In the genomic region with DNA sequence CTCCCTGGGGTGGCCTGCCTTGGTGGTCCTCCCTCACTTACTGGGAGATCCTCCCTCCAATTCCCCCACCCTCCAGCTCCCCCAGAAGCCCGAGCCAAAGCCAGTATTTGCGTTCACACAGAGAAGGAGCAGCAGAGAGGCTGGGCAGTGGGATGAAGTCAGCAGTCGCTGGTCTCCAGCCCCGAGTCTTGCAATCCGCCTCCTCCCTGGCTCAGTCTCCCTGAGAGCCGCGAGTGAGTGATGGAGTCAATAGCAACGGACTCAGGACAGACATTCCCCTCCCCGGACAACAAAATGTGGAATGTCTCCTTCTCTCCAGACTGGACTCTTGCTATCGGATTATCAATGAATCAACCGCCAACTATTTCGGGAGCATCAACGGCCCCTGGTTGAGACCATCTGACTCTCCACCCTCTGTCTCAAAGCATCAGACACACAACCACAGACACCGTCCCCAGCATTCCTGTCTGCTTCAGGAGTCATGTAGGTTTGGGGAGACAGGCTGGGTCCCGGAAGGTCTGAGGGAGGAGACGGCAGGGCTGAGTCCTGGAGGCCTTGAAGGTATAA, we compare ENCODE assay signal across 9 cellular contexts.
DNase-seq lines count a peak whose midpoint lies in the region; ATAC-seq and TF ChIP-seq lines count a peak whose summit lies in the region.
"Had no signal": no experiment of that assay in that cellular context is flagged by ENCODE, and none has a peak within 500 bp of the region (broad histone marks: within the 10 kb centered on the region; RNA-seq: fewer than 3 reads in every experiment).

No MANE protein-coding gene starts in this region.

- no peaks in the 10 kb centered on the region for H3K36me3 Mint-ChIP-seq in osteocyte (ENCODE audit: unreplicated experiment)

- peak overlapping the region; percentile 56 for H3K27ac Mint-ChIP-seq in osteocyte (ENCODE audit: unreplicated experiment)

- peak; percentile 66 for ATAC-seq in SK-N-SH treated with all-trans-retinoic acid at 6 μM for 48 hours

- peak; percentile 94 for DNase-seq in AG09309 (ENCODE audit: low read depth)
- DNase-seq in fibroblast of peridontal ligament (ENCODE audit: extremely low read depth) = peak; percentile 71
- no peak for DNase-seq in osteocyte (ENCODE audit: extremely low spot score, unreplicated experiment)
- no peak for DNase-seq in NCI-H345 treated with DMSO at 0.1 percent for 48 hours (lab: John Stamatoyannopoulos, UW; ENCODE audit: unreplicated experiment)
- DNase-seq in iPS-NIHi7 (ENCODE audit: extremely low spot score) = no peak
- DNase-seq in NCI-H1417 treated with DMSO at 0.1 percent for 48 hours (lab: John Stamatoyannopoulos, UW) = no peak
- no peak for DNase-seq in head of caudate nucleus
- DNase-seq: KG1 had no signal

- H3K27me3 Mint-ChIP-seq in osteocyte (ENCODE audit: unreplicated experiment) = no peaks in the 10 kb centered on the region

- intact Hi-C loops in head of caudate nucleus (cut with DNase I) = no loop called here

- no peaks in the 10 kb centered on the region for H3K9me3 Mint-ChIP-seq in osteocyte (ENCODE audit: unreplicated experiment)

- peaks cover 27% of the 10 kb centered on the region for H3K4me1 Mint-ChIP-seq in osteocyte (ENCODE audit: unreplicated experiment)

- no peak for TF ChIP-seq CTCF in AG09309 (IDR thresholded peaks at IDR 0.05; ENCODE audit: control insufficient read depth, insufficient read depth, low read depth, low read length, missing control alignments)
- TF ChIP-seq CTCF in osteocyte (IDR thresholded peaks at IDR 0.05) = no peak

- H3K4me3 Mint-ChIP-seq in osteocyte (ENCODE audit: unreplicated experiment) = no peak overlapping the region

- peak overlapping the region; percentile 56 for H3K4me3 ChIP-seq in AG09309 (ENCODE audit: control insufficient read depth, low read depth, low read length)

TF ChIP-seq in SK-N-SH treated with all-trans-retinoic acid at 6 μM for 48 hours, 23 proteins besides CTCF, POLR2A, EP300 and RAD21:
- TF ChIP-seq, protein P1, sequence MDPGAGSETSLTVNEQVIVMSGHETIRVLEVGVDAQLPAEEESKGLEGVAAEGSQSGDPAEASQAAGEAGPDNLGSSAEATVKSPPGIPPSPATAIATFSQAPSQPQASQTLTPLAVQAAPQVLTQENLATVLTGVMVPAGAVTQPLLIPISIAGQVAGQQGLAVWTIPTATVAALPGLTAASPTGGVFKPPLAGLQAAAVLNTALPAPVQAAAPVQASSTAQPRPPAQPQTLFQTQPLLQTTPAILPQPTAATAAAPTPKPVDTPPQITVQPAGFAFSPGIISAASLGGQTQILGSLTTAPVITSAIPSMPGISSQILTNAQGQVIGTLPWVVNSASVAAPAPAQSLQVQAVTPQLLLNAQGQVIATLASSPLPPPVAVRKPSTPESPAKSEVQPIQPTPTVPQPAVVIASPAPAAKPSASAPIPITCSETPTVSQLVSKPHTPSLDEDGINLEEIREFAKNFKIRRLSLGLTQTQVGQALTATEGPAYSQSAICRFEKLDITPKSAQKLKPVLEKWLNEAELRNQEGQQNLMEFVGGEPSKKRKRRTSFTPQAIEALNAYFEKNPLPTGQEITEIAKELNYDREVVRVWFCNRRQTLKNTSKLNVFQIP (CRISPR knock-in tag; IDR thresholded peaks at IDR 0.05; ENCODE audit: borderline replicate concordance, low read depth) = no peak
- TF ChIP-seq GLIS3 (CRISPR knock-in tag; IDR thresholded peaks at IDR 0.05) (no peak), RARB (CRISPR knock-in tag; IDR thresholded peaks at IDR 0.05) (no peak)

Comparison
In these comparisons a context has a peak if more than half of its experiments do, and no peak if none do; other contexts are left out.
1. DNase-seq: peak in AG09309 (single experiment) and fibroblast of peridontal ligament (single experiment); none in osteocyte (single experiment), NCI-H345 treated with DMSO at 0.1 percent for 48 hours (single experiment), iPS-NIHi7 (single experiment), NCI-H1417 treated with DMSO at 0.1 percent for 48 hours (single experiment) and head of caudate nucleus (0 of 42).